Comparison of ENCODE assay signal across 36 cellular contexts in genomic region chr3:134636406-134636805, GRCh38. TPM values are rescaled to one million over a fixed set of nuclear protein-coding genes. Genes with fewer than 3 reads are reported as not detected.
"Had no signal": no experiment of that assay in that cellular context is flagged by ENCODE, and none has a peak within 500 bp of the region (broad histone marks: within the 10 kb centered on the region; RNA-seq: fewer than 3 reads in every experiment).

No MANE protein-coding gene starts in this region.

- H3K36me3 Mint-ChIP-seq: activated naive CD4-positive, alpha-beta T cell treated with anti-CD3 and anti-CD28 coated beads, Interleukin-2, amount 10 ng/mL, durations not matched to agents 7 days and 5 days; activated naive CD8-positive, alpha-beta T cell treated with anti-CD3 and anti-CD28 coated beads, Interleukin-2, amount 10 ng/mL, durations not matched to agents 7 days and 5 days; WTC11 had no signal

- ATAC-seq: activated CD8-positive, alpha-beta T cell treated with anti-CD3 and anti-CD28 coated beads, Interleukin-2, amount 10 ng/mL, durations not matched to agents 7 days and 5 days; activated naive CD4-positive, alpha-beta T cell treated with anti-CD3 and anti-CD28 coated beads, Interleukin-2, amount 50 U/mL, for 72 hours; activated T-cell treated with anti-CD3 and anti-CD28 coated beads, Interleukin-2, amount 50 U/mL, for 72 hours; effector memory CD8-positive, alpha-beta T cell; foreskin keratinocyte; gastrocnemius medialis; heart left ventricle; WTC11 had no signal

- H3K9me3 Mint-ChIP-seq: activated CD4-positive, alpha-beta T cell treated with anti-CD3 and anti-CD28 coated beads, Interleukin-2, amount 10 ng/mL, durations not matched to agents 7 days and 5 days; activated naive CD4-positive, alpha-beta T cell treated with anti-CD3 and anti-CD28 coated beads, Interleukin-2, amount 10 ng/mL, durations not matched to agents 7 days and 5 days; activated naive CD8-positive, alpha-beta T cell treated with anti-CD3 and anti-CD28 coated beads, Interleukin-2, amount 10 ng/mL, durations not matched to agents 7 days and 5 days had no signal

- H3K27me3 ChIP-seq: ascending aorta, breast epithelium, colonic mucosa, dorsolateral prefrontal cortex, esophagus muscularis mucosa, foreskin keratinocyte, gastrocnemius medialis, heart left ventricle had no signal

- H3K4me1 ChIP-seq: ascending aorta, breast epithelium, colonic mucosa, esophagus muscularis mucosa, foreskin keratinocyte, gastrocnemius medialis had no signal

- DNase-seq: activated CD4-positive, alpha-beta T cell treated with anti-CD3 and anti-CD28 coated beads for 1 hour; activated CD4-positive, alpha-beta T cell treated with anti-CD3 and anti-CD28 coated beads for 4 hours; activated CD4-positive, alpha-beta T cell treated with anti-CD3 and anti-CD28 coated beads, Interleukin-2, amount 10 ng/mL, durations not matched to agents 7 days and 5 days; activated CD4-positive, alpha-beta T cell treated with anti-CD3 and anti-CD28 coated beads, Interleukin-2, amount 50 U/mL, for 4 hours; activated CD8-positive, alpha-beta memory T cell treated with anti-CD3 and anti-CD28 coated beads, Interleukin-2, amount 50 U/mL, for 48 hours; activated CD8-positive, alpha-beta T cell treated with anti-CD3 and anti-CD28 coated beads, Interleukin-2, amount 10 ng/mL, durations not matched to agents 7 days and 5 days; activated gamma-delta T cell; activated naive CD4-positive, alpha-beta T cell; activated naive CD4-positive, alpha-beta T cell treated with anti-CD3 and anti-CD28 coated beads, Interleukin-2, amount 10 ng/mL, durations not matched to agents 7 days and 5 days; activated naive CD8-positive, alpha-beta T cell treated with anti-CD3 and anti-CD28 coated beads, Interleukin-2, amount 10 ng/mL, durations not matched to agents 7 days and 5 days; activated T-cell treated with anti-CD3 and anti-CD28 coated beads for 4 hours; activated T-cell treated with anti-CD3 and anti-CD28 coated beads, Interleukin-2, amount 50 U/mL, for 24 hours; activated T-cell treated with anti-CD3 and anti-CD28 coated beads, Interleukin-2, amount 50 U/mL, for 72 hours; central memory CD4-positive, alpha-beta T cell; cerebellar nuclear complex; colonic mucosa; dorsolateral prefrontal cortex; effector CD4-positive, alpha-beta T cell; effector memory CD8-positive, alpha-beta T cell; erythroblast; foreskin keratinocyte; gastrocnemius medialis; glutamatergic neuron; heart left ventricle; T-helper 1 cell; T-helper 2 cell had no signal

- H3K4me3 Mint-ChIP-seq: activated CD4-positive, alpha-beta T cell treated with anti-CD3 and anti-CD28 coated beads, Interleukin-2, amount 10 ng/mL, durations not matched to agents 7 days and 5 days; activated CD8-positive, alpha-beta T cell treated with anti-CD3 and anti-CD28 coated beads, Interleukin-2, amount 10 ng/mL, durations not matched to agents 7 days and 5 days; activated naive CD4-positive, alpha-beta T cell treated with anti-CD3 and anti-CD28 coated beads, Interleukin-2, amount 10 ng/mL, durations not matched to agents 7 days and 5 days; activated naive CD8-positive, alpha-beta T cell treated with anti-CD3 and anti-CD28 coated beads, Interleukin-2, amount 10 ng/mL, durations not matched to agents 7 days and 5 days; activated T-cell treated with anti-CD3 and anti-CD28 coated beads, Interleukin-2, amount 50 U/mL, for 24 hours; activated T-cell treated with anti-CD3 and anti-CD28 coated beads, Interleukin-2, amount 50 U/mL, for 72 hours; brain; dendritic cell treated with granulocyte-macrophage colony-stimulating factor and Interleukin-4, amounts not matched to agents 40 ng/mL and 50 ng/mL, for 4 days; effector memory CD8-positive, alpha-beta T cell; WTC11 had no signal

- H3K27ac Mint-ChIP-seq: activated CD4-positive, alpha-beta T cell treated with anti-CD3 and anti-CD28 coated beads, Interleukin-2, amount 10 ng/mL, durations not matched to agents 7 days and 5 days; activated CD8-positive, alpha-beta T cell treated with anti-CD3 and anti-CD28 coated beads, Interleukin-2, amount 10 ng/mL, durations not matched to agents 7 days and 5 days; activated naive CD4-positive, alpha-beta T cell treated with anti-CD3 and anti-CD28 coated beads, Interleukin-2, amount 10 ng/mL, durations not matched to agents 7 days and 5 days; activated naive CD4-positive, alpha-beta T cell treated with anti-CD3 and anti-CD28 coated beads, Interleukin-2, amount 50 U/mL, for 72 hours; activated naive CD8-positive, alpha-beta T cell treated with anti-CD3 and anti-CD28 coated beads, Interleukin-2, amount 10 ng/mL, durations not matched to agents 7 days and 5 days; activated T-cell treated with anti-CD3 and anti-CD28 coated beads, Interleukin-2, amount 50 U/mL, for 24 hours; activated T-cell treated with anti-CD3 and anti-CD28 coated beads, Interleukin-2, amount 50 U/mL, for 72 hours; brain; dendritic cell treated with granulocyte-macrophage colony-stimulating factor and Interleukin-4, amounts not matched to agents 40 ng/mL and 50 ng/mL, for 4 days; effector memory CD8-positive, alpha-beta T cell; WTC11 had no signal

- H3K27me3 Mint-ChIP-seq: dendritic cell treated with granulocyte-macrophage colony-stimulating factor and Interleukin-4, amounts not matched to agents 40 ng/mL and 50 ng/mL, for 4 days; effector memory CD8-positive, alpha-beta T cell had no signal

- FAIRE-seq: TTC549 had no signal

- H3K9me3 ChIP-seq: ascending aorta, colonic mucosa, esophagus muscularis mucosa, gastrocnemius medialis had no signal

- H3K4me3 ChIP-seq: ascending aorta, breast epithelium, cardiac muscle cell, colonic mucosa, dorsolateral prefrontal cortex, esophagus muscularis mucosa, gastrocnemius medialis, heart left ventricle had no signal

- H3K27ac ChIP-seq: ascending aorta, breast epithelium, cardiac muscle cell, colonic mucosa, dorsolateral prefrontal cortex, esophagus muscularis mucosa, foreskin keratinocyte, gastrocnemius medialis, heart left ventricle, VCaP had no signal

- H3K4me1 Mint-ChIP-seq: activated CD4-positive, alpha-beta T cell treated with anti-CD3 and anti-CD28 coated beads, Interleukin-2, amount 10 ng/mL, durations not matched to agents 7 days and 5 days; activated naive CD4-positive, alpha-beta T cell treated with anti-CD3 and anti-CD28 coated beads, Interleukin-2, amount 10 ng/mL, durations not matched to agents 7 days and 5 days had no signal

- H3K36me3 ChIP-seq: ascending aorta, breast epithelium, cardiac muscle cell, colonic mucosa, esophagus muscularis mucosa, gastrocnemius medialis, heart left ventricle had no signal

RNA-seq across cellular contexts. Expression of gene KY, which starts 14.4 kb away (rescaled TPM):
- total RNA-seq: activated CD4-positive, alpha-beta T cell treated with anti-CD3 and anti-CD28 coated beads, Interleukin-2, amount 10 ng/mL, durations not matched to agents 7 days and 5 days; activated CD8-positive, alpha-beta T cell treated with anti-CD3 and anti-CD28 coated beads, Interleukin-2, amount 10 ng/mL, durations not matched to agents 7 days and 5 days; activated naive CD4-positive, alpha-beta T cell treated with anti-CD3 and anti-CD28 coated beads, Interleukin-2, amount 50 U/mL, for 72 hours; activated naive CD8-positive, alpha-beta T cell treated with anti-CD3 and anti-CD28 coated beads, Interleukin-2, amount 10 ng/mL, durations not matched to agents 7 days and 5 days; activated T-cell treated with anti-CD3 and anti-CD28 coated beads, Interleukin-2, amount 50 U/mL, for 72 hours; foreskin keratinocyte; WTC11 had no signal
- polyA plus RNA-seq: foreskin keratinocyte had no signal
